ENCODE assay signal across 1 cellular context in the genomic region with DNA sequence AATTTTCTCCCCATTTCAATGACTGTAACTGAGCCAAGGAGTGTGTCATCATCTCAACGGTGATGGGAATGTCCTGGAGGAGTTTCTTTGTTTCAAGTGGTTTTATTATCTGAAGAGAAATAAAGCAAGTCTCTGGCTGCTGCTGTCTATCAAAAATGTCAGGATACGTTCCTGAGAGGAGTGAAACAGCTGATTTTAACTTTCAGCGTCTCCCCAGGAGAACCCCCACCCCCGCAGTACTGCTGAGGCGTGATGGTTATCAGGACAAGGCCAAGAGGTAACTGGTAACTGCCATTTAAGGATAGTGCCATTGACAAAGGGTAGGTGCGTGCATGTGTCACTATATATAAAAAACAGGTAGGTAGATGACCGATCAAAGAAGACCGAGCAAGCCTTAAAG.
TF ChIP-seq lines count a peak whose summit lies in the region.

No MANE protein-coding gene starts in this region.

TF ChIP-seq in H1, 55 proteins besides CTCF, POLR2A, EP300 and RAD21:
- TF ChIP-seq SP1 (IDR thresholded peaks at IDR 0.05; ENCODE audit: low read depth, low read length) = no peak
- no peak for TF ChIP-seq MAFK (IDR thresholded peaks at IDR 0.05; ENCODE audit: low read depth, low read length)
- TF ChIP-seq, protein P1, sequence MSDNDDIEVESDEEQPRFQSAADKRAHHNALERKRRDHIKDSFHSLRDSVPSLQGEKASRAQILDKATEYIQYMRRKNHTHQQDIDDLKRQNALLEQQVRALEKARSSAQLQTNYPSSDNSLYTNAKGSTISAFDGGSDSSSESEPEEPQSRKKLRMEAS (IDR thresholded peaks at IDR 0.05) = no peak
- TF ChIP-seq, protein P2, sequence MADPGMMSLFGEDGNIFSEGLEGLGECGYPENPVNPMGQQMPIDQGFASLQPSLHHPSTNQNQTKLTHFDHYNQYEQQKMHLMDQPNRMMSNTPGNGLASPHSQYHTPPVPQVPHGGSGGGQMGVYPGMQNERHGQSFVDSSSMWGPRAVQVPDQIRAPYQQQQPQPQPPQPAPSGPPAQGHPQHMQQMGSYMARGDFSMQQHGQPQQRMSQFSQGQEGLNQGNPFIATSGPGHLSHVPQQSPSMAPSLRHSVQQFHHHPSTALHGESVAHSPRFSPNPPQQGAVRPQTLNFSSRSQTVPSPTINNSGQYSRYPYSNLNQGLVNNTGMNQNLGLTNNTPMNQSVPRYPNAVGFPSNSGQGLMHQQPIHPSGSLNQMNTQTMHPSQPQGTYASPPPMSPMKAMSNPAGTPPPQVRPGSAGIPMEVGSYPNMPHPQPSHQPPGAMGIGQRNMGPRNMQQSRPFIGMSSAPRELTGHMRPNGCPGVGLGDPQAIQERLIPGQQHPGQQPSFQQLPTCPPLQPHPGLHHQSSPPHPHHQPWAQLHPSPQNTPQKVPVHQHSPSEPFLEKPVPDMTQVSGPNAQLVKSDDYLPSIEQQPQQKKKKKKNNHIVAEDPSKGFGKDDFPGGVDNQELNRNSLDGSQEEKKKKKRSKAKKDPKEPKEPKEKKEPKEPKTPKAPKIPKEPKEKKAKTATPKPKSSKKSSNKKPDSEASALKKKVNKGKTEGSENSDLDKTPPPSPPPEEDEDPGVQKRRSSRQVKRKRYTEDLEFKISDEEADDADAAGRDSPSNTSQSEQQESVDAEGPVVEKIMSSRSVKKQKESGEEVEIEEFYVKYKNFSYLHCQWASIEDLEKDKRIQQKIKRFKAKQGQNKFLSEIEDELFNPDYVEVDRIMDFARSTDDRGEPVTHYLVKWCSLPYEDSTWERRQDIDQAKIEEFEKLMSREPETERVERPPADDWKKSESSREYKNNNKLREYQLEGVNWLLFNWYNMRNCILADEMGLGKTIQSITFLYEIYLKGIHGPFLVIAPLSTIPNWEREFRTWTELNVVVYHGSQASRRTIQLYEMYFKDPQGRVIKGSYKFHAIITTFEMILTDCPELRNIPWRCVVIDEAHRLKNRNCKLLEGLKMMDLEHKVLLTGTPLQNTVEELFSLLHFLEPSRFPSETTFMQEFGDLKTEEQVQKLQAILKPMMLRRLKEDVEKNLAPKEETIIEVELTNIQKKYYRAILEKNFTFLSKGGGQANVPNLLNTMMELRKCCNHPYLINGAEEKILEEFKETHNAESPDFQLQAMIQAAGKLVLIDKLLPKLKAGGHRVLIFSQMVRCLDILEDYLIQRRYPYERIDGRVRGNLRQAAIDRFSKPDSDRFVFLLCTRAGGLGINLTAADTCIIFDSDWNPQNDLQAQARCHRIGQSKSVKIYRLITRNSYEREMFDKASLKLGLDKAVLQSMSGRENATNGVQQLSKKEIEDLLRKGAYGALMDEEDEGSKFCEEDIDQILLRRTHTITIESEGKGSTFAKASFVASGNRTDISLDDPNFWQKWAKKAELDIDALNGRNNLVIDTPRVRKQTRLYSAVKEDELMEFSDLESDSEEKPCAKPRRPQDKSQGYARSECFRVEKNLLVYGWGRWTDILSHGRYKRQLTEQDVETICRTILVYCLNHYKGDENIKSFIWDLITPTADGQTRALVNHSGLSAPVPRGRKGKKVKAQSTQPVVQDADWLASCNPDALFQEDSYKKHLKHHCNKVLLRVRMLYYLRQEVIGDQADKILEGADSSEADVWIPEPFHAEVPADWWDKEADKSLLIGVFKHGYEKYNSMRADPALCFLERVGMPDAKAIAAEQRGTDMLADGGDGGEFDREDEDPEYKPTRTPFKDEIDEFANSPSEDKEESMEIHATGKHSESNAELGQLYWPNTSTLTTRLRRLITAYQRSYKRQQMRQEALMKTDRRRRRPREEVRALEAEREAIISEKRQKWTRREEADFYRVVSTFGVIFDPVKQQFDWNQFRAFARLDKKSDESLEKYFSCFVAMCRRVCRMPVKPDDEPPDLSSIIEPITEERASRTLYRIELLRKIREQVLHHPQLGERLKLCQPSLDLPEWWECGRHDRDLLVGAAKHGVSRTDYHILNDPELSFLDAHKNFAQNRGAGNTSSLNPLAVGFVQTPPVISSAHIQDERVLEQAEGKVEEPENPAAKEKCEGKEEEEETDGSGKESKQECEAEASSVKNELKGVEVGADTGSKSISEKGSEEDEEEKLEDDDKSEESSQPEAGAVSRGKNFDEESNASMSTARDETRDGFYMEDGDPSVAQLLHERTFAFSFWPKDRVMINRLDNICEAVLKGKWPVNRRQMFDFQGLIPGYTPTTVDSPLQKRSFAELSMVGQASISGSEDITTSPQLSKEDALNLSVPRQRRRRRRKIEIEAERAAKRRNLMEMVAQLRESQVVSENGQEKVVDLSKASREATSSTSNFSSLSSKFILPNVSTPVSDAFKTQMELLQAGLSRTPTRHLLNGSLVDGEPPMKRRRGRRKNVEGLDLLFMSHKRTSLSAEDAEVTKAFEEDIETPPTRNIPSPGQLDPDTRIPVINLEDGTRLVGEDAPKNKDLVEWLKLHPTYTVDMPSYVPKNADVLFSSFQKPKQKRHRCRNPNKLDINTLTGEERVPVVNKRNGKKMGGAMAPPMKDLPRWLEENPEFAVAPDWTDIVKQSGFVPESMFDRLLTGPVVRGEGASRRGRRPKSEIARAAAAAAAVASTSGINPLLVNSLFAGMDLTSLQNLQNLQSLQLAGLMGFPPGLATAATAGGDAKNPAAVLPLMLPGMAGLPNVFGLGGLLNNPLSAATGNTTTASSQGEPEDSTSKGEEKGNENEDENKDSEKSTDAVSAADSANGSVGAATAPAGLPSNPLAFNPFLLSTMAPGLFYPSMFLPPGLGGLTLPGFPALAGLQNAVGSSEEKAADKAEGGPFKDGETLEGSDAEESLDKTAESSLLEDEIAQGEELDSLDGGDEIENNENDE (IDR thresholded peaks at IDR 0.05; ENCODE audit: insufficient replicate concordance, low read length) = no peak
- TF ChIP-seq BRCA1 (IDR thresholded peaks at IDR 0.05; ENCODE audit: low read depth, low read length) = no peak
- no peak for TF ChIP-seq SIX5 (IDR thresholded peaks at IDR 0.05; ENCODE audit: low read depth, low read length)
- TF ChIP-seq, protein P3, sequence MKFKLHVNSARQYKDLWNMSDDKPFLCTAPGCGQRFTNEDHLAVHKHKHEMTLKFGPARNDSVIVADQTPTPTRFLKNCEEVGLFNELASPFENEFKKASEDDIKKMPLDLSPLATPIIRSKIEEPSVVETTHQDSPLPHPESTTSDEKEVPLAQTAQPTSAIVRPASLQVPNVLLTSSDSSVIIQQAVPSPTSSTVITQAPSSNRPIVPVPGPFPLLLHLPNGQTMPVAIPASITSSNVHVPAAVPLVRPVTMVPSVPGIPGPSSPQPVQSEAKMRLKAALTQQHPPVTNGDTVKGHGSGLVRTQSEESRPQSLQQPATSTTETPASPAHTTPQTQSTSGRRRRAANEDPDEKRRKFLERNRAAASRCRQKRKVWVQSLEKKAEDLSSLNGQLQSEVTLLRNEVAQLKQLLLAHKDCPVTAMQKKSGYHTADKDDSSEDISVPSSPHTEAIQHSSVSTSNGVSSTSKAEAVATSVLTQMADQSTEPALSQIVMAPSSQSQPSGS (IDR thresholded peaks at IDR 0.05; ENCODE audit: low read length) = no peak
- no peak for TF ChIP-seq TAF1 (IDR thresholded peaks at IDR 0.05; ENCODE audit: low read depth, low read length)
- no peak for TF ChIP-seq RFX5 (IDR thresholded peaks at IDR 0.05; ENCODE audit: borderline replicate concordance, low read depth, low read length)
- no peak for TF ChIP-seq SRF (IDR thresholded peaks at IDR 0.05; ENCODE audit: low read depth, low read length)
- no peak for TF ChIP-seq SUZ12 (IDR thresholded peaks at IDR 0.05; ENCODE audit: low read length)
- TF ChIP-seq, protein P4, sequence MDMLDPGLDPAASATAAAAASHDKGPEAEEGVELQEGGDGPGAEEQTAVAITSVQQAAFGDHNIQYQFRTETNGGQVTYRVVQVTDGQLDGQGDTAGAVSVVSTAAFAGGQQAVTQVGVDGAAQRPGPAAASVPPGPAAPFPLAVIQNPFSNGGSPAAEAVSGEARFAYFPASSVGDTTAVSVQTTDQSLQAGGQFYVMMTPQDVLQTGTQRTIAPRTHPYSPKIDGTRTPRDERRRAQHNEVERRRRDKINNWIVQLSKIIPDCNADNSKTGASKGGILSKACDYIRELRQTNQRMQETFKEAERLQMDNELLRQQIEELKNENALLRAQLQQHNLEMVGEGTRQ (IDR thresholded peaks at IDR 0.05; ENCODE audit: low read length) = no peak
- TF ChIP-seq CREB1 (IDR thresholded peaks at IDR 0.05) = no peak
- no peak for TF ChIP-seq HDAC2 (IDR thresholded peaks at IDR 0.05; ENCODE audit: borderline replicate concordance in 1 of 2, low read depth in 2 of 2, low read length in 2 of 2)
- no peak for TF ChIP-seq PHF8 (conservative IDR thresholded peaks at IDR 0.05; ENCODE audit: low read depth, low read length)
- no peak for TF ChIP-seq CBX8 (IDR thresholded peaks at IDR 0.05; ENCODE audit: borderline replicate concordance, low read depth, low read length)
- TF ChIP-seq POLR2AphosphoS5 (IDR thresholded peaks at IDR 0.05; ENCODE audit: low read depth, low read length) = no peak
